17 cellular contexts compared by ENCODE assay signal in genomic region chr9:10396641-10397040, GRCh38.
"Had no signal": no experiment of that assay in that cellular context is flagged by ENCODE, and none has a peak within 500 bp of the region (broad histone marks: within the 10 kb centered on the region; RNA-seq: fewer than 3 reads in every experiment).

No MANE protein-coding gene starts in this region.

- DNase-seq: activated CD4-positive, alpha-beta T cell treated with anti-CD3 and anti-CD28 coated beads for 1 hour; activated CD4-positive, alpha-beta T cell treated with anti-CD3 and anti-CD28 coated beads, Interleukin-2, amount 50 U/mL, for 48 hours; activated CD8-positive, alpha-beta memory T cell treated with anti-CD3 and anti-CD28 coated beads, Interleukin-2, amount 10 ng/mL, durations not matched to agents 7 days and 5 days; activated naive CD4-positive, alpha-beta T cell treated with anti-CD3 and anti-CD28 coated beads for 36 hours; activated naive CD8-positive, alpha-beta T cell treated with anti-CD3 and anti-CD28 coated beads, Interleukin-2, amount 50 U/mL, for 24 hours; activated T-cell treated with anti-CD3 and anti-CD28 coated beads, Interleukin-2, amount 50 U/mL, for 1 hour; aorta; cerebellar nuclear complex; effector memory CD4-positive, alpha-beta T cell; foreskin fibroblast; mesenchymal stem cell; naive thymus-derived CD8-positive, alpha-beta T cell; stimulated activated CD4-positive, alpha-beta T cell treated with anti-CD3 and anti-CD28 coated beads, Interleukin-2, amount 100 ng/mL, for 48 hours; stimulated activated naive B cell treated with anti-CD40 and anti-IgM and Interleukin-4, amounts not matched to agents 10 μg/mL and 1 μg/mL and 100 μg/mL, for 72 hours; thyroid gland; uterus had no signal

- H3K9me3 Mint-ChIP-seq: stimulated activated naive B cell treated with anti-CD40 and anti-IgM and Interleukin-4, amounts not matched to agents 10 μg/mL and 1 μg/mL and 100 μg/mL, for 72 hours had no signal

- H3K36me3 Mint-ChIP-seq: activated CD8-positive, alpha-beta memory T cell treated with anti-CD3 and anti-CD28 coated beads, Interleukin-2, amount 10 ng/mL, durations not matched to agents 7 days and 5 days; naive thymus-derived CD8-positive, alpha-beta T cell; stimulated activated naive B cell treated with anti-CD40 and anti-IgM and Interleukin-4, amounts not matched to agents 10 μg/mL and 1 μg/mL and 100 μg/mL, for 72 hours had no signal

- H3K4me1 Mint-ChIP-seq: activated CD8-positive, alpha-beta memory T cell treated with anti-CD3 and anti-CD28 coated beads, Interleukin-2, amount 10 ng/mL, durations not matched to agents 7 days and 5 days; activated naive CD8-positive, alpha-beta T cell treated with anti-CD3 and anti-CD28 coated beads, Interleukin-2, amount 50 U/mL, for 24 hours; naive thymus-derived CD8-positive, alpha-beta T cell; stimulated activated naive B cell treated with anti-CD40 and anti-IgM and Interleukin-4, amounts not matched to agents 10 μg/mL and 1 μg/mL and 100 μg/mL, for 72 hours had no signal

- H3K27me3 Mint-ChIP-seq: activated CD8-positive, alpha-beta memory T cell treated with anti-CD3 and anti-CD28 coated beads, Interleukin-2, amount 10 ng/mL, durations not matched to agents 7 days and 5 days; activated naive CD8-positive, alpha-beta T cell treated with anti-CD3 and anti-CD28 coated beads, Interleukin-2, amount 50 U/mL, for 24 hours; naive thymus-derived CD8-positive, alpha-beta T cell; stimulated activated naive B cell treated with anti-CD40 and anti-IgM and Interleukin-4, amounts not matched to agents 10 μg/mL and 1 μg/mL and 100 μg/mL, for 72 hours had no signal

- H3K4me3 Mint-ChIP-seq: activated CD8-positive, alpha-beta memory T cell treated with anti-CD3 and anti-CD28 coated beads, Interleukin-2, amount 10 ng/mL, durations not matched to agents 7 days and 5 days; activated naive CD4-positive, alpha-beta T cell treated with anti-CD3 and anti-CD28 coated beads for 36 hours; activated naive CD8-positive, alpha-beta T cell treated with anti-CD3 and anti-CD28 coated beads, Interleukin-2, amount 50 U/mL, for 24 hours; naive thymus-derived CD8-positive, alpha-beta T cell; stimulated activated naive B cell treated with anti-CD40 and anti-IgM and Interleukin-4, amounts not matched to agents 10 μg/mL and 1 μg/mL and 100 μg/mL, for 72 hours had no signal

- H3K27ac Mint-ChIP-seq: activated CD8-positive, alpha-beta memory T cell treated with anti-CD3 and anti-CD28 coated beads, Interleukin-2, amount 10 ng/mL, durations not matched to agents 7 days and 5 days; activated naive CD4-positive, alpha-beta T cell treated with anti-CD3 and anti-CD28 coated beads for 36 hours; activated naive CD8-positive, alpha-beta T cell treated with anti-CD3 and anti-CD28 coated beads, Interleukin-2, amount 50 U/mL, for 24 hours; activated T-helper 2 cell treated with anti-CD3 and anti-CD28 coated beads, Interferon-gamma antibody, Interleukin-2, Interleukin-4, amounts not matched to agents 10 μg/mL and 5 μg/mL and 100 μg/mL, durations not matched to agents 14 hours and 24 hours and 36 hours; naive thymus-derived CD8-positive, alpha-beta T cell; stimulated activated naive B cell treated with anti-CD40 and anti-IgM and Interleukin-4, amounts not matched to agents 10 μg/mL and 1 μg/mL and 100 μg/mL, for 72 hours had no signal
